Comparison of ENCODE assay signal across 38 cellular contexts in genomic region chr3:152636651-152637050, GRCh38.
"Had no signal": no experiment of that assay in that cellular context is flagged by ENCODE, and none has a peak within 500 bp of the region (broad histone marks: within the 10 kb centered on the region; RNA-seq: fewer than 3 reads in every experiment).

No MANE protein-coding gene starts in this region.

- DNase-seq: activated effector memory CD4-positive, alpha-beta T cell treated with anti-CD3 and anti-CD28 coated beads, Interleukin-2, amount 50 U/mL, for 16 hours; activated effector memory CD4-positive, alpha-beta T cell treated with Interleukin-2 at 50 U/mL for 16 hours; activated gamma-delta T cell; activated gamma-delta T cell treated with Interleukin-2 at 50 U/mL for 16 hours; activated naive CD4-positive, alpha-beta T cell; activated naive CD4-positive, alpha-beta T cell treated with anti-CD3 and anti-CD28 coated beads for 36 hours; activated naive CD4-positive, alpha-beta T cell treated with anti-CD3 and anti-CD28 coated beads, Interleukin-2, amount 10 ng/mL, durations not matched to agents 7 days and 5 days; activated naive CD4-positive, alpha-beta T cell treated with anti-CD3 and anti-CD28 coated beads, Interleukin-2, amount 50 U/mL, for 16 hours; activated naive CD4-positive, alpha-beta T cell treated with Interleukin-2 at 50 U/mL for 16 hours; activated naive CD8-positive, alpha-beta T cell treated with anti-CD3 and anti-CD28 coated beads for 36 hours; activated naive CD8-positive, alpha-beta T cell treated with anti-CD3 and anti-CD28 coated beads, Interleukin-2, amount 10 ng/mL, durations not matched to agents 7 days and 5 days; activated naive CD8-positive, alpha-beta T cell treated with anti-CD3 and anti-CD28 coated beads, Interleukin-2, amount 50 U/mL, for 24 hours; activated T-cell treated with anti-CD3 and anti-CD28 coated beads, Interleukin-2, amount 50 U/mL, for 1 hour; activated T-cell treated with anti-CD3 and anti-CD28 coated beads, Interleukin-2, amount 50 U/mL, for 24 hours; activated T-cell treated with anti-CD3 and anti-CD28 coated beads, Interleukin-2, amount 50 U/mL, for 4 hours; activated T-cell treated with anti-CD3 and anti-CD28 coated beads, Interleukin-2, amount 50 U/mL, for 48 hours; activated T-cell treated with anti-CD3 and anti-CD28 coated beads, Interleukin-2, amount 50 U/mL, for 72 hours; adrenal gland; amniotic stem cell; amygdala; anterior cingulate cortex; aorta; body of pancreas; brain microvascular endothelial cell; caudate nucleus; central memory CD4-positive, alpha-beta T cell; cerebellar nuclear complex had no signal

- H3K27ac ChIP-seq: adrenal gland, ascending aorta, body of pancreas, brain microvascular endothelial cell, breast epithelium had no signal

- H3K4me3 ChIP-seq: adrenal gland, ascending aorta, body of pancreas, breast epithelium, cardiac muscle cell had no signal

- H3K4me1 Mint-ChIP-seq: activated naive CD4-positive, alpha-beta T cell treated with anti-CD3 and anti-CD28 coated beads, Interleukin-2, amount 10 ng/mL, durations not matched to agents 7 days and 5 days; activated naive CD4-positive, alpha-beta T cell treated with anti-CD3 and anti-CD28 coated beads, Interleukin-2, amount 50 U/mL, for 24 hours; activated naive CD8-positive, alpha-beta T cell treated with anti-CD3 and anti-CD28 coated beads for 36 hours; activated naive CD8-positive, alpha-beta T cell treated with anti-CD3 and anti-CD28 coated beads, Interleukin-2, amount 10 ng/mL, durations not matched to agents 7 days and 5 days; activated naive CD8-positive, alpha-beta T cell treated with anti-CD3 and anti-CD28 coated beads, Interleukin-2, amount 50 U/mL, for 24 hours; activated T-helper 17 cell treated with anti-CD3 and anti-CD28 coated beads, Interleukin-2, amount 50 U/mL, for 72 hours; central memory CD8-positive, alpha-beta T cell had no signal

- H3K4me3 Mint-ChIP-seq: activated naive CD4-positive, alpha-beta T cell treated with anti-CD3 and anti-CD28 coated beads for 36 hours; activated naive CD4-positive, alpha-beta T cell treated with anti-CD3 and anti-CD28 coated beads, Interleukin-2, amount 10 ng/mL, durations not matched to agents 7 days and 5 days; activated naive CD4-positive, alpha-beta T cell treated with anti-CD3 and anti-CD28 coated beads, Interleukin-2, amount 50 U/mL, for 24 hours; activated naive CD8-positive, alpha-beta T cell; activated naive CD8-positive, alpha-beta T cell treated with anti-CD3 and anti-CD28 coated beads for 36 hours; activated naive CD8-positive, alpha-beta T cell treated with anti-CD3 and anti-CD28 coated beads, Interleukin-2, amount 10 ng/mL, durations not matched to agents 7 days and 5 days; activated naive CD8-positive, alpha-beta T cell treated with anti-CD3 and anti-CD28 coated beads, Interleukin-2, amount 50 U/mL, for 24 hours; activated T-cell treated with anti-CD3 and anti-CD28 coated beads, Interleukin-2, amount 50 U/mL, for 24 hours; activated T-cell treated with anti-CD3 and anti-CD28 coated beads, Interleukin-2, amount 50 U/mL, for 4 hours; activated T-cell treated with anti-CD3 and anti-CD28 coated beads, Interleukin-2, amount 50 U/mL, for 72 hours; activated T-helper 1 cell treated with anti-CD3 and anti-CD28 coated beads, Interleukin-12 subunit alpha, Interleukin-12 subunit beta, Interleukin-2, Interleukin-4 antibody, amounts not matched to agents 30 ng/mL and 10 ng/mL and 1 ng/mL, durations not matched to agents 14 hours and 24 hours and 36 hours; activated T-helper 17 cell treated with anti-CD3 and anti-CD28 coated beads, Interleukin-2, amount 50 U/mL, for 72 hours; brain; central memory CD8-positive, alpha-beta T cell had no signal

- H3K4me1 ChIP-seq: adrenal gland, ascending aorta, body of pancreas, breast epithelium had no signal

- H3K27me3 Mint-ChIP-seq: activated naive CD8-positive, alpha-beta T cell treated with anti-CD3 and anti-CD28 coated beads, Interleukin-2, amount 50 U/mL, for 24 hours had no signal

- H3K27ac Mint-ChIP-seq: activated naive CD4-positive, alpha-beta T cell treated with anti-CD3 and anti-CD28 coated beads for 36 hours; activated naive CD4-positive, alpha-beta T cell treated with anti-CD3 and anti-CD28 coated beads, Interleukin-2, amount 10 ng/mL, durations not matched to agents 7 days and 5 days; activated naive CD4-positive, alpha-beta T cell treated with anti-CD3 and anti-CD28 coated beads, Interleukin-2, amount 50 U/mL, for 24 hours; activated naive CD4-positive, alpha-beta T cell treated with anti-CD3 and anti-CD28 coated beads, Interleukin-2, amount 50 U/mL, for 72 hours; activated naive CD8-positive, alpha-beta T cell; activated naive CD8-positive, alpha-beta T cell treated with anti-CD3 and anti-CD28 coated beads for 36 hours; activated naive CD8-positive, alpha-beta T cell treated with anti-CD3 and anti-CD28 coated beads, Interleukin-2, amount 10 ng/mL, durations not matched to agents 7 days and 5 days; activated naive CD8-positive, alpha-beta T cell treated with anti-CD3 and anti-CD28 coated beads, Interleukin-2, amount 50 U/mL, for 24 hours; activated T-cell treated with anti-CD3 and anti-CD28 coated beads, Interleukin-2, amount 50 U/mL, for 24 hours; activated T-cell treated with anti-CD3 and anti-CD28 coated beads, Interleukin-2, amount 50 U/mL, for 72 hours; activated T-helper 1 cell treated with anti-CD3 and anti-CD28 coated beads, Interleukin-12 subunit alpha, Interleukin-12 subunit beta, Interleukin-2, Interleukin-4 antibody, amounts not matched to agents 30 ng/mL and 10 ng/mL and 1 ng/mL, durations not matched to agents 14 hours and 24 hours and 36 hours; activated T-helper 17 cell treated with anti-CD3 and anti-CD28 coated beads, Interleukin-2, amount 50 U/mL, for 72 hours; activated T-helper 2 cell treated with anti-CD3 and anti-CD28 coated beads, Interferon-gamma antibody, Interleukin-2, Interleukin-4, amounts not matched to agents 10 μg/mL and 5 μg/mL and 100 μg/mL, durations not matched to agents 14 hours and 24 hours and 36 hours; brain had no signal

- H3K9me3 ChIP-seq: adrenal gland, ascending aorta, body of pancreas, breast epithelium had no signal

- H3K9me3 Mint-ChIP-seq: activated naive CD4-positive, alpha-beta T cell treated with anti-CD3 and anti-CD28 coated beads for 36 hours; activated naive CD4-positive, alpha-beta T cell treated with anti-CD3 and anti-CD28 coated beads, Interleukin-2, amount 10 ng/mL, durations not matched to agents 7 days and 5 days; activated naive CD4-positive, alpha-beta T cell treated with anti-CD3 and anti-CD28 coated beads, Interleukin-2, amount 50 U/mL, for 24 hours; activated naive CD4-positive, alpha-beta T cell treated with anti-CD3 and anti-CD28 coated beads, Interleukin-2, amount 50 U/mL, for 72 hours; activated naive CD8-positive, alpha-beta T cell treated with anti-CD3 and anti-CD28 coated beads for 36 hours; activated naive CD8-positive, alpha-beta T cell treated with anti-CD3 and anti-CD28 coated beads, Interleukin-2, amount 10 ng/mL, durations not matched to agents 7 days and 5 days; activated naive CD8-positive, alpha-beta T cell treated with anti-CD3 and anti-CD28 coated beads, Interleukin-2, amount 50 U/mL, for 24 hours; activated T-cell treated with anti-CD3 and anti-CD28 coated beads, Interleukin-2, amount 50 U/mL, for 24 hours; activated T-cell treated with anti-CD3 and anti-CD28 coated beads, Interleukin-2, amount 50 U/mL, for 4 hours; activated T-helper 1 cell treated with anti-CD3 and anti-CD28 coated beads, Interleukin-12 subunit alpha, Interleukin-12 subunit beta, Interleukin-2, Interleukin-4 antibody, amounts not matched to agents 30 ng/mL and 10 ng/mL and 1 ng/mL, durations not matched to agents 14 hours and 24 hours and 36 hours; activated T-helper 2 cell treated with anti-CD3 and anti-CD28 coated beads, Interferon-gamma antibody, Interleukin-2, Interleukin-4, amounts not matched to agents 10 μg/mL and 5 μg/mL and 100 μg/mL, durations not matched to agents 14 hours and 24 hours and 36 hours; central memory CD8-positive, alpha-beta T cell had no signal

- H3K27me3 ChIP-seq: adrenal gland, ascending aorta, body of pancreas, brain microvascular endothelial cell, breast epithelium, cardiac muscle cell had no signal

- H3K36me3 ChIP-seq: adrenal gland, ascending aorta, brain microvascular endothelial cell, breast epithelium, cardiac muscle cell had no signal

- H3K36me3 Mint-ChIP-seq: activated naive CD4-positive, alpha-beta T cell treated with anti-CD3 and anti-CD28 coated beads, Interleukin-2, amount 10 ng/mL, durations not matched to agents 7 days and 5 days; activated naive CD4-positive, alpha-beta T cell treated with anti-CD3 and anti-CD28 coated beads, Interleukin-2, amount 50 U/mL, for 24 hours; activated naive CD4-positive, alpha-beta T cell treated with anti-CD3 and anti-CD28 coated beads, Interleukin-2, amount 50 U/mL, for 72 hours; activated naive CD8-positive, alpha-beta T cell; activated naive CD8-positive, alpha-beta T cell treated with anti-CD3 and anti-CD28 coated beads for 36 hours; activated naive CD8-positive, alpha-beta T cell treated with anti-CD3 and anti-CD28 coated beads, Interleukin-2, amount 10 ng/mL, durations not matched to agents 7 days and 5 days; brain had no signal
